ENCODE assay signal across 8 cellular contexts in genomic region chr12:56724989-56725722, GRCh38. TPM values are rescaled to one million over a fixed set of nuclear protein-coding genes. Genes with fewer than 3 reads are reported as not detected.
DNase-seq lines count a peak whose midpoint lies in the region; ATAC-seq, FAIRE-seq and TF ChIP-seq lines count a peak whose summit lies in the region.

Gene NACA, minus strand, starts transcription at chr12:56725299. Its CDS starts 778 bp downstream, at chr12:56724521.

- H3K4me3 ChIP-seq in AG10803 (ENCODE audit: low read length) (peak within 1 kb of the TSS; percentile 100), keratinocyte (ENCODE audit: control insufficient read depth in 2 of 3, extremely low read depth in 1 of 3, insufficient read depth in 2 of 3, low read depth in 1 of 3, low read length in 3 of 3) (peak within 1 kb of the TSS; percentile 78 to 98 (median 93))

- peak within 1 kb of the TSS; percentile 87 for H3K4me2 ChIP-seq in keratinocyte (ENCODE audit: control insufficient read depth, extremely low read depth, insufficient read depth, low read depth, low read length)

- H3K79me2 ChIP-seq in keratinocyte (ENCODE audit: control insufficient read depth, insufficient read depth, low read length) = peaks cover 50% of the 10 kb centered on the region

- peaks cover 4 to 29% of the 10 kb centered on the region in 2 experiments for H3K36me3 ChIP-seq in keratinocyte (ENCODE audit: control insufficient read depth in 2 of 2, extremely low read depth in 1 of 2, insufficient read depth in 2 of 2, low read length in 2 of 2)

- peaks cover 12% of the 10 kb centered on the region for H3K9me1 ChIP-seq in keratinocyte (ENCODE audit: control insufficient read depth, extremely low read depth, insufficient read depth, low read length)

- H3K9me3 ChIP-seq in keratinocyte (ENCODE audit: control insufficient read depth, low read depth, low read length) = no peaks in the 10 kb centered on the region

- H3K27me3 ChIP-seq in keratinocyte (ENCODE audit: control insufficient read depth, extremely low read depth, insufficient read depth, low read length) = no peaks in the 10 kb centered on the region

- peak within 1 kb of the TSS; percentile 88 for H2AFZ ChIP-seq in keratinocyte (ENCODE audit: control insufficient read depth, low read length)

- dilution Hi-C loops in keratinocyte (cut with MboI; ENCODE audit: extremely low pct_ligation_motif_present, low sequenced_read_pairs) = no loop called here

- ATAC-seq in GM19043 (IDR thresholded peaks at IDR 0.05; ENCODE audit: low read depth, unreplicated experiment) = peak; percentile 89
- peak; percentile 93 for ATAC-seq in HG03378 (IDR thresholded peaks at IDR 0.05; ENCODE audit: unreplicated experiment)

- FAIRE-seq in keratinocyte (lab: Jason Lieb, UNC) = peak; percentile 51

- H4K20me1 ChIP-seq in keratinocyte (ENCODE audit: control insufficient read depth, extremely low read depth, insufficient read depth, low read length) = peaks cover 30% of the 10 kb centered on the region

- peaks cover 27% of the 10 kb centered on the region for H3K4me1 ChIP-seq in keratinocyte (ENCODE audit: control insufficient read depth, extremely low read depth, insufficient read depth, low read length)

- TF ChIP-seq CTCF in AG10803 (conservative IDR thresholded peaks at IDR 0.05; ENCODE audit: low read length) = no peak
- TF ChIP-seq CTCF in keratinocyte (optimal IDR thresholded peaks at IDR 0.05 in 1 of 3, IDR thresholded peaks at IDR 0.05 in 1 of 3, conservative IDR thresholded peaks at IDR 0.05 in 1 of 3; ENCODE audit: extremely low read depth in 1 of 3, insufficient read depth in 2 of 3, low read length in 3 of 3) = no peak

- peak within 1 kb of the TSS; percentile 100 for H3K9ac ChIP-seq in keratinocyte (ENCODE audit: control insufficient read depth, extremely low read depth, insufficient read depth, low read length)

- H3K27ac ChIP-seq in keratinocyte (ENCODE audit: control insufficient read depth, insufficient read depth, low read length) = peak within 1 kb of the TSS; percentile 95

- DNase-seq in AG10803 (ENCODE audit: low read depth) = peak; percentile 99
- DNase-seq in NCI-H460 (ENCODE audit: extremely low read depth, low read depth) = peak; percentile 98
- DNase-seq in activated CD4-positive, CD25-positive, alpha-beta regulatory T cell treated with anti-CD3 and anti-CD28 coated beads, Interleukin-2, amount 50 U/mL, for 72 hours = peak; percentile 96
- DNase-seq in cerebellar nuclear complex (lab: John Stamatoyannopoulos, UW) = peak; percentile 57 to 95
- DNase-seq in keratinocyte (ENCODE audit: low read depth, low spot score) = peak; percentile 87
- peak; percentile 93 to 95 for DNase-seq in stimulated activated CD4-positive, alpha-beta T cell treated with anti-CD3 and anti-CD28 coated beads, Interleukin-15, amount 100 ng/mL, for 1 hour (ENCODE audit: low read depth in 1 of 2, low spot score in 1 of 2)

RNA-seq across cellular contexts. Expression of gene NACA, which starts in this region (rescaled TPM):
- 1,485 and 1,699 TPM in 2 replicates for total RNA-seq in NCI-H460 (2014; rRNA removed; shearing (Covaris generic))
- 848 and 1,102 TPM in 2 replicates for polyA plus RNA-seq in NCI-H460 (2014; cell fraction: nucleus; rRNA removed)
- 649 to 953 TPM (median 747 TPM) in 3 replicates for polyA plus RNA-seq in keratinocyte
- polyA plus RNA-seq in keratinocyte (2011; ENCODE audit: low read depth) = 3,329 TPM
- 531 and 643 TPM in 2 replicates for polyA plus RNA-seq in keratinocyte (2011; cell fraction: cytosol; rRNA removed)
- 155 and 244 TPM in 2 replicates for polyA plus RNA-seq in keratinocyte (2011; cell fraction: nucleus; rRNA removed)
- polyA plus RNA-seq in keratinocyte (2012; ENCODE audit: low replicate concordance) = 1,397 and 1,812 TPM in 2 replicates
- 105 to 435 TPM (median 356 TPM) in 3 replicates for polyA minus RNA-seq in keratinocyte
- 229 TPM for polyA minus RNA-seq in keratinocyte (2011; cell fraction: cytosol; rRNA and poly(A)+ RNA removed)
- polyA minus RNA-seq in keratinocyte (2011; cell fraction: nucleus; rRNA and poly(A)+ RNA removed) = 44.8 and 62.3 TPM in 2 replicates

Comparison
In these comparisons a context has a peak if more than half of its experiments do, and no peak if none do; other contexts are left out.
1. Peak in every context shown above with its lines: DNase-seq, ATAC-seq, H3K4me3 ChIP-seq and H3K27ac ChIP-seq.